ENCODE assay signal across 1 cellular context in genomic region chr2:216671081-216671411, GRCh38.
TF ChIP-seq lines count a peak whose summit lies in the region.

No MANE protein-coding gene starts in this region.

TF ChIP-seq in H1, 55 proteins besides CTCF, POLR2A, EP300 and RAD21 (continued from another document):
- TF ChIP-seq E2F6 (IDR thresholded peaks at IDR 0.05) (no peak), NANOG (IDR thresholded peaks at IDR 0.05; ENCODE audit: insufficient read depth, low read depth, low read length, poor library complexity, severe bottlenecking) (no peak), CREB1 (IDR thresholded peaks at IDR 0.05) (no peak), ATF2 (IDR thresholded peaks at IDR 0.05; ENCODE audit: low read length) (no peak), HDAC6 (IDR thresholded peaks at IDR 0.05; ENCODE audit: low read depth, low read length) (no peak), SP2 (IDR thresholded peaks at IDR 0.05; ENCODE audit: low read length) (no peak), SIRT6 (IDR thresholded peaks at IDR 0.05; ENCODE audit: low read length) (no peak), TAF1 (IDR thresholded peaks at IDR 0.05; ENCODE audit: low read depth, low read length) (no peak)
